ENCODE assay signal across 13 cellular contexts in genomic region chrX:138504254-138504653, GRCh38.
DNase-seq lines count a peak whose midpoint lies in the region; TF ChIP-seq lines count a peak whose summit lies in the region.
"Had no signal": no experiment of that assay in that cellular context is flagged by ENCODE, and none has a peak within 500 bp of the region (broad histone marks: within the 10 kb centered on the region; RNA-seq: fewer than 3 reads in every experiment).

No MANE protein-coding gene starts in this region.

- CTCF ChIA-PET in PC-9 (lab: Charles Lee), result no interaction called here

- peaks cover 2% of the 10 kb centered on the region for H3K36me3 Mint-ChIP-seq in progenitor cell of endocrine pancreas (ENCODE audit: insufficient read depth)

- H3K36me3 ChIP-seq in MM.1S (replicated peaks; ENCODE audit: insufficient read depth, low read length), result no peaks in the 10 kb centered on the region
- H3K36me3 ChIP-seq in PC-9 (ENCODE audit: low read depth), result no peaks in the 10 kb centered on the region
- H3K36me3 ChIP-seq in mesenchymal stem cell (ENCODE audit: control insufficient read depth in 1 of 2, insufficient read depth in 2 of 2, low read depth in 1 of 2, low read length in 2 of 2), result no peaks in the 10 kb centered on the region

- BruUV-seq in PC-9 (replicated peaks; lab: Mats Ljungman, UMichigan), result no TSS peak

- TF ChIP-seq CTCF in MM.1S (IDR thresholded peaks at IDR 0.05; ENCODE audit: low read length) (no peak), PC-9 (conservative IDR thresholded peaks at IDR 0.05) (no peak), progenitor cell of endocrine pancreas (IDR thresholded peaks at IDR 0.05; ENCODE audit: unreplicated experiment) (no peak)

- H3K4me3 Mint-ChIP-seq in progenitor cell of endocrine pancreas (ENCODE audit: low read depth), result no peak overlapping the region
- H3K4me3 Mint-ChIP-seq: CD4-positive, alpha-beta T cell; GM23338 had no signal

- DNase-seq in MM.1S, result no peak
- no peak for DNase-seq in PC-9
- no peak for DNase-seq in mesenchymal stem cell
- DNase-seq in cortex of kidney (lab: John Stamatoyannopoulos, UW), result no peak
- DNase-seq in progenitor cell of endocrine pancreas (ENCODE audit: low spot score, unreplicated experiment), result no peak
- DNase-seq in DMS114 treated with DMSO at 0.1 percent for 48 hours (lab: John Stamatoyannopoulos, UW; ENCODE audit: unreplicated experiment), result no peak
- DNase-seq: AML-193; CD4-positive, alpha-beta T cell; DMS79 treated with DMSO at 0.1 percent for 48 hours; GF-D8; HCEC 1CT had no signal

- no peaks in the 10 kb centered on the region for H3K27me3 Mint-ChIP-seq in progenitor cell of endocrine pancreas
- H3K27me3 Mint-ChIP-seq: CD4-positive, alpha-beta T cell had no signal

- no peak overlapping the region for H3K14ac ChIP-seq in mesenchymal stem cell (ENCODE audit: low read length in 2 of 2)

- H4K91ac ChIP-seq in mesenchymal stem cell (ENCODE audit: low read length), result no peak overlapping the region

- POLR2A ChIA-PET in PC-9 (lab: Charles Lee; ENCODE audit: unreplicated experiment), result no interaction called here

- H4K8ac ChIP-seq in mesenchymal stem cell (ENCODE audit: low read length), result no peak overlapping the region

- H3K4me1 Mint-ChIP-seq in progenitor cell of endocrine pancreas (ENCODE audit: low read depth), result no peaks in the 10 kb centered on the region
- H3K4me1 Mint-ChIP-seq: GM23338 had no signal

- no peaks in the 10 kb centered on the region for H3F3A ChIP-seq in MM.1S (ENCODE audit: insufficient read depth, low read length)
- H3F3A ChIP-seq in PC-9 (ENCODE audit: insufficient read depth, low read depth), result no peaks in the 10 kb centered on the region

- peaks cover 11% of the 10 kb centered on the region for H3K9me3 Mint-ChIP-seq in progenitor cell of endocrine pancreas (ENCODE audit: low read depth)
- H3K9me3 Mint-ChIP-seq: CD4-positive, alpha-beta T cell had no signal

- no peak overlapping the region for H2BK5ac ChIP-seq in mesenchymal stem cell (ENCODE audit: low read depth, low read length, poor library complexity, severe bottlenecking)

- no peaks in the 10 kb centered on the region for H3K79me1 ChIP-seq in mesenchymal stem cell (replicated peaks; ENCODE audit: low read length, poor library complexity, severe bottlenecking)

- H3K27me3 ChIP-seq in MM.1S (replicated peaks; ENCODE audit: insufficient read depth, low read length) (no peaks in the 10 kb centered on the region), PC-9 (ENCODE audit: insufficient read depth, low read depth) (no peaks in the 10 kb centered on the region), mesenchymal stem cell (ENCODE audit: control insufficient read depth in 1 of 2, insufficient read depth in 1 of 2, low read length in 2 of 2) (no peaks in the 10 kb centered on the region)

- H3K18ac ChIP-seq in mesenchymal stem cell (ENCODE audit: low read depth in 1 of 2, low read length in 2 of 2), result no peak overlapping the region

- no peaks in the 10 kb centered on the region for H3K9me2 ChIP-seq in MM.1S (replicated peaks; ENCODE audit: insufficient read depth, low read length)
- no peaks in the 10 kb centered on the region for H3K9me2 ChIP-seq in PC-9 (ENCODE audit: insufficient read depth)

- H3K9ac ChIP-seq in MM.1S (ENCODE audit: low read length), result no peak overlapping the region
- peak overlapping the region; percentile 17 for H3K9ac ChIP-seq in mesenchymal stem cell (ENCODE audit: low read length)

- H3K27ac ChIP-seq in MM.1S (ENCODE audit: low read length) (no peak overlapping the region), PC-9 (no peak overlapping the region), mesenchymal stem cell (ENCODE audit: low read length, poor library complexity, severe bottlenecking) (no peak overlapping the region)
- H3K27ac ChIP-seq: C4-2B had no signal

- H3K9me3 ChIP-seq in MM.1S (replicated peaks; ENCODE audit: insufficient read depth, low read length), result no peaks in the 10 kb centered on the region
- no peaks in the 10 kb centered on the region for H3K9me3 ChIP-seq in PC-9 (ENCODE audit: insufficient read depth, low read depth)
- H3K9me3 ChIP-seq in mesenchymal stem cell (ENCODE audit: control insufficient read depth, low read length), result peaks cover 15% of the 10 kb centered on the region

- no peak overlapping the region for H2AK5ac ChIP-seq in mesenchymal stem cell (ENCODE audit: low read length, severe bottlenecking)

- no peak overlapping the region for H2BK12ac ChIP-seq in mesenchymal stem cell (ENCODE audit: low read length in 2 of 2)

- H3K4me3 ChIP-seq in MM.1S (ENCODE audit: low read length) (peak overlapping the region; percentile 20; the same call in 1 of the 2 replicates), PC-9 (no peak overlapping the region), mesenchymal stem cell (ENCODE audit: insufficient read depth in 1 of 2, low read depth in 1 of 2, low read length in 2 of 2) (peak overlapping the region in 1 of 2 experiments; percentile 32)
- H3K4me3 ChIP-seq: GM23338 had no signal

- H3K4me2 ChIP-seq in MM.1S (ENCODE audit: low read depth, low read length) (peak overlapping the region; percentile 37), PC-9 (peak overlapping the region; percentile 8; the same call in 1 of the 2 replicates), mesenchymal stem cell (ENCODE audit: low read length, poor library complexity, severe bottlenecking) (no peak overlapping the region)
- H3K4me2 ChIP-seq: GM23338 had no signal

- H3K23ac ChIP-seq in mesenchymal stem cell (ENCODE audit: low read length in 2 of 2), result no peak overlapping the region

- H2BK120ac ChIP-seq in mesenchymal stem cell (ENCODE audit: low read depth, low read length), result no peak overlapping the region

- peak overlapping the region; percentile 26 for H2AFZ ChIP-seq in MM.1S (ENCODE audit: low read length)
- H2AFZ ChIP-seq in PC-9, result no peak overlapping the region
- no peak overlapping the region for H2AFZ ChIP-seq in mesenchymal stem cell (ENCODE audit: low read depth, low read length)
- H2AFZ ChIP-seq: GM23338 had no signal

- H3K4me1 ChIP-seq in MM.1S (ENCODE audit: low read length) (no peaks in the 10 kb centered on the region), PC-9 (replicated peaks; ENCODE audit: insufficient read depth) (no peaks in the 10 kb centered on the region), mesenchymal stem cell (ENCODE audit: control insufficient read depth, insufficient read depth, low read depth, low read length) (no peaks in the 10 kb centered on the region)

- H3K79me2 ChIP-seq in MM.1S (ENCODE audit: low read length), result no peaks in the 10 kb centered on the region
- H3K79me2 ChIP-seq in PC-9 (ENCODE audit: low read depth), result no peaks in the 10 kb centered on the region

- H3K4ac ChIP-seq in mesenchymal stem cell (ENCODE audit: low read depth in 1 of 2, low read length in 2 of 2), result no peak overlapping the region

- intact Hi-C loops in PC-9 (cut with micrococcal nuclease; ENCODE audit: unreplicated experiment), result no loop called here

- H4K20me1 ChIP-seq in MM.1S (ENCODE audit: insufficient read depth, low read length) (no peaks in the 10 kb centered on the region), PC-9 (ENCODE audit: insufficient read depth) (no peaks in the 10 kb centered on the region)

- WGBS in mesenchymal stem cell, result no CpG with 5 or more reads among the region's 3 CpGs

- H3K27ac Mint-ChIP-seq in progenitor cell of endocrine pancreas, result no peak overlapping the region
- H3K27ac Mint-ChIP-seq: CD4-positive, alpha-beta T cell; GM23338 had no signal

- H2BK15ac ChIP-seq in mesenchymal stem cell (ENCODE audit: low read depth, poor library complexity, severe bottlenecking), result no peak overlapping the region
